In genomic region chr14:100684154-100684553, GRCh38 we compare ENCODE assay signal across 18 cellular contexts. TPM values are rescaled to one million over a fixed set of nuclear protein-coding genes. Genes with fewer than 3 reads are reported as not detected.
DNase-seq lines count a peak whose midpoint lies in the region; ATAC-seq, FAIRE-seq and TF ChIP-seq lines count a peak whose summit lies in the region.
"Had no signal": no experiment of that assay in that cellular context is flagged by ENCODE, and none has a peak within 500 bp of the region (broad histone marks: within the 10 kb centered on the region; RNA-seq: fewer than 3 reads in every experiment).

No MANE protein-coding gene starts in this region.

- in situ Hi-C loops in K562 (cut with MboI) (no loop called here), G401 (cut with HindIII; ENCODE audit: low sequenced_read_pairs) (no loop called here), HAP-1 (cut with MboI; ENCODE audit: low sequenced_read_pairs) (no loop called here)

- POLR2A ChIA-PET in K562 (lab: Yijun Ruan, JAX): interaction anchor here (1.9 kb wide), 1 partner anchor 15 kb away, joined by 4 read pairs; no protein-coding TSS in a partner anchor

- no peaks in the 10 kb centered on the region for H3K27me3 Mint-ChIP-seq in T-helper 1 cell treated with Interleukin-12 subunit alpha and Interleukin-12 subunit beta and Interleukin-4 antibody, amounts not matched to agents 30 μg/mL and 1 μg/mL, for 36 hours (ENCODE audit: low read depth)
- H3K27me3 Mint-ChIP-seq in activated naive CD4-positive, alpha-beta T cell treated with anti-CD3 and anti-CD28 coated beads, Interleukin-2, amount 10 ng/mL, durations not matched to agents 7 days and 5 days: peaks cover 9% of the 10 kb centered on the region

- intact Hi-C loops in K562 (cut with micrococcal nuclease): no loop called here

- no peak for TF ChIP-seq RAD21 in K562 (CRISPR knock-in tag; conservative IDR thresholded peaks at IDR 0.05 in 1 of 2, IDR thresholded peaks at IDR 0.05 in 1 of 2)

- H3K27me3 ChIP-seq in K562 (ENCODE audit: control insufficient read depth in 2 of 2, insufficient read depth in 2 of 2, low read length in 2 of 2) (no peaks in the 10 kb centered on the region), HAP-1 (ENCODE audit: low read depth) (no peaks in the 10 kb centered on the region)
- H3K27me3 ChIP-seq: SJSA1 had no signal

- H3K36me3 ChIP-seq in SK-N-MC (ENCODE audit: insufficient read depth, low read length): no peaks in the 10 kb centered on the region
- no peaks in the 10 kb centered on the region for H3K36me3 ChIP-seq in K562 (ENCODE audit: control insufficient read depth, insufficient read depth, low read length)
- H3K36me3 ChIP-seq in HAP-1 (replicated peaks): no peaks in the 10 kb centered on the region
- H3K36me3 ChIP-seq: SJSA1 had no signal

- CTCF ChIA-PET in K562 (lab: Yijun Ruan, JAX; ENCODE audit: low intra/inter-chr PET ratio): interaction anchor here (1.0 kb wide), 1 partner anchor 307 kb away, joined by 4 read pairs; no protein-coding TSS in a partner anchor
- CTCF ChIA-PET in activated naive CD4-positive, alpha-beta T cell treated with anti-CD3 and anti-CD28 coated beads, Interleukin-2, amount 10 ng/mL, durations not matched to agents 7 days and 5 days (lab: Charles Lee): no interaction called here

- H3K9ac ChIP-seq in SK-N-MC (ENCODE audit: insufficient read length) (no peak overlapping the region), K562 (ENCODE audit: insufficient read depth in 1 of 2, low read depth in 2 of 2, low read length in 2 of 2) (no peak overlapping the region)

- H2AFZ ChIP-seq in K562 (ENCODE audit: low read depth, low read length): peak overlapping the region; percentile 72

- peak overlapping the region; percentile 8; the same call in 1 of the 2 replicates for H3K27ac ChIP-seq in SK-N-MC
- H3K27ac ChIP-seq in K562 (ENCODE audit: extremely low read depth, low read depth, low read length): no peak overlapping the region
- H3K27ac ChIP-seq: SJSA1 had no signal

- no peaks in the 10 kb centered on the region for H3K36me3 Mint-ChIP-seq in T-helper 1 cell treated with Interleukin-12 subunit alpha and Interleukin-12 subunit beta and Interleukin-4 antibody, amounts not matched to agents 30 μg/mL and 1 μg/mL, for 36 hours (ENCODE audit: low read depth)
- H3K36me3 Mint-ChIP-seq in activated naive CD4-positive, alpha-beta T cell treated with anti-CD3 and anti-CD28 coated beads, Interleukin-2, amount 10 ng/mL, durations not matched to agents 7 days and 5 days: no peaks in the 10 kb centered on the region

- no peaks in the 10 kb centered on the region for H3K9me1 ChIP-seq in K562 (ENCODE audit: control insufficient read depth, insufficient read depth, low read length)

- ATAC-seq in K562: no peak

- no peak for TF ChIP-seq EP300 in K562 (IDR thresholded peaks at IDR 0.05; ENCODE audit: low read length)

- WGBS in K562 (ENCODE audit: insufficient coverage, low coverage, missing lambda C conversion rate): 12% methylated on average over 6 of the region's 6 CpGs

- no peak overlapping the region for H3K4me3 Mint-ChIP-seq in T-helper 1 cell treated with Interleukin-12 subunit alpha and Interleukin-12 subunit beta and Interleukin-4 antibody, amounts not matched to agents 30 μg/mL and 1 μg/mL, for 36 hours
- no peak overlapping the region for H3K4me3 Mint-ChIP-seq in activated naive CD4-positive, alpha-beta T cell treated with anti-CD3 and anti-CD28 coated beads, Interleukin-2, amount 10 ng/mL, durations not matched to agents 7 days and 5 days
- H3K4me3 Mint-ChIP-seq: H9 had no signal

- H3K4me3 ChIP-seq in SK-N-MC: no peak overlapping the region
- no peak overlapping the region for H3K4me3 ChIP-seq in K562
- H3K4me3 ChIP-seq in HAP-1: no peak overlapping the region
- H3K4me3 ChIP-seq: SJSA1 had no signal

- H4K20me1 ChIP-seq in K562 (replicated peaks; ENCODE audit: control insufficient read depth, insufficient read depth, low read length): no peaks in the 10 kb centered on the region

- H3K9me3 ChIP-seq in SK-N-MC (ENCODE audit: low read depth, low read length) (no peaks in the 10 kb centered on the region), K562 (replicated peaks; ENCODE audit: control insufficient read depth, insufficient read depth, low read depth, low read length) (no peaks in the 10 kb centered on the region), HAP-1 (no peaks in the 10 kb centered on the region)
- H3K9me3 ChIP-seq: Caco-2, SJSA1 had no signal

- no peak for DNase-seq in T-helper 1 cell
- DNase-seq in SK-N-MC (ENCODE audit: low read depth, low spot score): no peak
- no peak for DNase-seq in K562 (ENCODE audit: extremely low read depth in 1 of 4, low spot score in 3 of 4)
- DNase-seq in activated naive CD4-positive, alpha-beta T cell treated with anti-CD3 and anti-CD28 coated beads, Interleukin-2, amount 10 ng/mL, durations not matched to agents 7 days and 5 days: no peak
- DNase-seq in G401 (ENCODE audit: low spot score): no peak
- no peak for DNase-seq in HAP-1 (ENCODE audit: low spot score in 2 of 2)
- DNase-seq: C1 segment of cervical spinal cord, Caco-2, GDM1, H9, MV-4-11, NCI-H1417, NCI-H187, NCI-H345, NCI-H524 treated with DMSO at 0.1 percent for 48 hours had no signal

- H3K4me1 ChIP-seq in K562 (replicated peaks in 1 of 2; ENCODE audit: control insufficient read depth in 2 of 2, insufficient read depth in 2 of 2, low read length in 2 of 2): peaks cover 30 to 42% of the 10 kb centered on the region in 2 experiments
- no peaks in the 10 kb centered on the region for H3K4me1 ChIP-seq in HAP-1
- H3K4me1 ChIP-seq: Caco-2 had no signal

- H3K4me1 Mint-ChIP-seq in T-helper 1 cell treated with Interleukin-12 subunit alpha and Interleukin-12 subunit beta and Interleukin-4 antibody, amounts not matched to agents 30 μg/mL and 1 μg/mL, for 36 hours (ENCODE audit: low read depth): no peaks in the 10 kb centered on the region
- no peaks in the 10 kb centered on the region for H3K4me1 Mint-ChIP-seq in activated naive CD4-positive, alpha-beta T cell treated with anti-CD3 and anti-CD28 coated beads, Interleukin-2, amount 10 ng/mL, durations not matched to agents 7 days and 5 days

- TF ChIP-seq CTCF in K562 (IDR thresholded peaks at IDR 0.05 in 2 of 3, conservative IDR thresholded peaks at IDR 0.05 in 1 of 3; ENCODE audit: insufficient read depth in 2 of 3, low read depth in 1 of 3, low read length in 3 of 3): no peak

- no peaks in the 10 kb centered on the region for H3K79me2 ChIP-seq in K562 (ENCODE audit: control insufficient read depth, insufficient read depth, low read length)

- no peak for FAIRE-seq in K562 (lab: Jason Lieb, UNC)

- no TSS peak for BruUV-seq in K562 (replicated peaks; lab: Mats Ljungman, UMichigan)

- no peaks in the 10 kb centered on the region for H3K9me3 Mint-ChIP-seq in T-helper 1 cell treated with Interleukin-12 subunit alpha and Interleukin-12 subunit beta and Interleukin-4 antibody, amounts not matched to agents 30 μg/mL and 1 μg/mL, for 36 hours
- no peaks in the 10 kb centered on the region for H3K9me3 Mint-ChIP-seq in activated naive CD4-positive, alpha-beta T cell treated with anti-CD3 and anti-CD28 coated beads, Interleukin-2, amount 10 ng/mL, durations not matched to agents 7 days and 5 days

- no peak for TF ChIP-seq POLR2A in K562 (conservative IDR thresholded peaks at IDR 0.05)

- H3K27ac Mint-ChIP-seq in T-helper 1 cell treated with Interleukin-12 subunit alpha and Interleukin-12 subunit beta and Interleukin-4 antibody, amounts not matched to agents 30 μg/mL and 1 μg/mL, for 36 hours: peak overlapping the region; percentile 45
- H3K27ac Mint-ChIP-seq in activated naive CD4-positive, alpha-beta T cell treated with anti-CD3 and anti-CD28 coated beads, Interleukin-2, amount 10 ng/mL, durations not matched to agents 7 days and 5 days: no peak overlapping the region
- H3K27ac Mint-ChIP-seq: H9 had no signal

- no peak overlapping the region; the same call in 1 of the 2 replicates for H3K4me2 ChIP-seq in K562 (ENCODE audit: insufficient read depth, low read length)

TF ChIP-seq in K562, 482 proteins besides CTCF, POLR2A, EP300 and RAD21 (continues in another document):
- TF ChIP-seq KAT8 (IDR thresholded peaks at IDR 0.05; ENCODE audit: low read depth) (no peak), ZBTB17 (CRISPR knock-in tag; IDR thresholded peaks at IDR 0.05) (no peak), IRF9 (tag; IDR thresholded peaks at IDR 0.05) (no peak), ARID1B (IDR thresholded peaks at IDR 0.05) (0 out of 2 replicates have a peak, but pooled peaks have one; percentile 17), LEF1 (IDR thresholded peaks at IDR 0.05) (no peak), ZNF24 (IDR thresholded peaks at IDR 0.05) (no peak), RBM22 (IDR thresholded peaks at IDR 0.05; ENCODE audit: low read depth, low read length, poor library complexity, severe bottlenecking) (no peak), TCF3 (CRISPR knock-in tag; IDR thresholded peaks at IDR 0.05) (peak; percentile 32; the same call in 1 of the 2 replicates)

RNA-seq across cellular contexts. Expression of gene DLK1, which starts 42.5 kb away (rescaled TPM):
- total RNA-seq in K562 (2011; cell fraction: chromatin; rRNA removed; ENCODE audit: low replicate concordance): 16.9 and 103 TPM in 2 replicates
- total RNA-seq in K562 (2011; cell fraction: nucleolus; rRNA removed): 80.7 and 188 TPM in 2 replicates
- 58.2 and 70.2 TPM in 2 replicates for total RNA-seq in K562 (2011; cell fraction: nucleoplasm; rRNA removed)
- total RNA-seq in K562 (2014; rRNA removed): 11.8 and 12.5 TPM in 2 replicates
- total RNA-seq in K562 (2014; rRNA removed; fragmentation: Illumina TruSeq; extraction: Trizol): 3.9 and 5.6 TPM in 2 replicates
- 17.6 and 20.2 TPM in 2 replicates for total RNA-seq in K562 (2015; rRNA removed; fragmentation: Illumina TruSeq; extraction: Trizol)
- total RNA-seq in K562 (2021): 44.2 and 48.3 TPM in 2 replicates
- 97.2 and 430 TPM in 2 replicates for polyA plus RNA-seq in K562 (2011; rRNA removed)
- 306 and 365 TPM in 2 replicates for polyA plus RNA-seq in K562 (2011; cell fraction: cytosol; rRNA removed)
- polyA plus RNA-seq in K562 (2011; cell fraction: nucleus; rRNA removed): 296 and 371 TPM in 2 replicates
- 106 and 264 TPM in 2 replicates for polyA plus RNA-seq in K562 (2012)
- polyA plus RNA-seq in K562 (2014; fragmentation: Illumina TruSeq; extraction: Trizol): 15.3 and 36.5 TPM in 2 replicates
- polyA plus RNA-seq in K562 (2014; fragmentation: Nextera tagmentation; extraction: Ambion mirVana): 1 to 10 TPM; 4.4 to 4.7 TPM
- polyA plus RNA-seq in K562 (2014; rRNA removed): 21.4 and 27.5 TPM in 2 replicates
- 35.4 and 85.9 TPM in 2 replicates for polyA minus RNA-seq in K562 (2011; rRNA and poly(A)+ RNA removed)
- 143 and 458 TPM in 2 replicates for polyA minus RNA-seq in K562 (2011; cell fraction: cytosol; rRNA and poly(A)+ RNA removed)
- 44.6 and 117 TPM in 2 replicates for polyA minus RNA-seq in K562 (2011; cell fraction: nucleus; rRNA and poly(A)+ RNA removed)
- total RNA-seq in G401 (2014; rRNA removed; shearing (Covaris generic)): 4.4 and 6.1 TPM in 2 replicates
- total RNA-seq: Caco-2, LHCN-M2, SJSA1 had no signal
